8 cellular contexts compared by ENCODE assay signal in the genomic region with DNA sequence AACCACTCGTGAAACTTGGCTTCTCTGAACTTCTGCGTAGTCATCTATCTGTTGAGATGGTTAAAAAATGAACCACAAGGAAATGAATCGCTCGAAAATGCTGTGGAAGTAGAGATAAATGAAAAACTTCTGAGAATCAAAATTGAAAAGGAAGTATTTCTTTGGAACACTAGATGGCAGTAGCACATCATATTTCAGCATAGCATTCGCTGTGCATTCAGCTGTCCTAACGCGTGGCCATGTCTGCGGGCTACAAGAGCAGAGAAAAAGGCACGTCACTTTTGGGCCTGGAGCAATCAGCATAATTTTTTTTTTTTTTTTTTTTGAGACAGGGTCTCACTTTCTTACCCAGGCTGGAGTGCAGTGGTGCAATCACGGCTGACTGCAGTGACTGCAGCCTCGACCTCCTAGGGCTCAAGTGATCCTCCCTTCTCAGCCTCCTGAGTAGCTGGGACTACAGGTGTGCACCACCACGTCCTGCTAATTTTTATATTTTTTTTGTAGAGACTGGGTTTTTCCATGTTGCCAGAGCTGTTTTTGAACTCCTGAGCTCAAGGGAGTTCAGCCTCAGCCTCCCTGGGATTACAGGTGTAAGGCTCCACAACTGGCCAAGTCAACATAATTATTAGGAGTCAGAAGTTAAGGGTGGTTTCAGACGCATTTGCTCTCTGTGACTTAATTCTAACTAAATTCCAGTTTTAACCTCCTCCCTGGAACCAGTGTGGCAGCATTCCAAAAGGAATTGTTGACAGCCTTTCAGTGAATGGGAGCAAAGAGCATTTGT. TPM values are rescaled to one million over a fixed set of nuclear protein-coding genes. Genes with fewer than 3 reads are reported as not detected.
DNase-seq lines count a peak whose midpoint lies in the region; ATAC-seq and TF ChIP-seq lines count a peak whose summit lies in the region.

No MANE protein-coding gene starts in this region.

- peaks cover 47% of the 10 kb centered on the region for H3K27me3 Mint-ChIP-seq in T-helper 17 cell

- H3K27me3 ChIP-seq in kidney epithelial cell (ENCODE audit: control insufficient read depth, insufficient read depth, low read length), result no peaks in the 10 kb centered on the region

- H3K4me3 ChIP-seq in kidney epithelial cell (ENCODE audit: low read depth, low read length), result no peak overlapping the region

- no peak overlapping the region for H3K4me3 Mint-ChIP-seq in T-helper 17 cell

- DNase-seq in NCI-H82 (lab: John Stamatoyannopoulos, UW) (peak; percentile 82), NCI-H82 treated with DMSO at 0.1 percent for 48 hours (lab: John Stamatoyannopoulos, UW; ENCODE audit: unreplicated experiment) (no peak), NCI-H1694 (lab: John Stamatoyannopoulos, UW) (peak; percentile 65), T-helper 17 cell (peak in 1 of 3 donors; percentile 16), kidney epithelial cell (ENCODE audit: low read depth) (peak; percentile 31)
- peak; percentile 53 for DNase-seq in central memory CD4-positive, alpha-beta T cell
- peak; percentile 22 to 30 for DNase-seq in stimulated activated CD4-positive, alpha-beta T cell treated with anti-CD3 and anti-CD28 coated beads, Interleukin-4, amount 100 ng/mL, for 4 hours

- no peak overlapping the region for H3K27ac Mint-ChIP-seq in T-helper 17 cell

- TF ChIP-seq CTCF in kidney epithelial cell (IDR thresholded peaks at IDR 0.05; ENCODE audit: insufficient read depth, low read length, poor library complexity, severe bottlenecking), result peak; percentile 43

- ATAC-seq in HG02798 (IDR thresholded peaks at IDR 0.05; ENCODE audit: poor library complexity, unreplicated experiment) (peak; percentile 76), T-helper 17 cell (peak; percentile 91)

- H3K36me3 ChIP-seq in kidney epithelial cell (ENCODE audit: control insufficient read depth, insufficient read depth, low read length), result no peaks in the 10 kb centered on the region

- H3K9me3 ChIP-seq in T-helper 17 cell (ENCODE audit: control insufficient read depth, low read length, poor library complexity, severe bottlenecking), result no peaks in the 10 kb centered on the region

- peaks cover 6% of the 10 kb centered on the region for H3K4me1 Mint-ChIP-seq in T-helper 17 cell

- no peaks in the 10 kb centered on the region for H3K36me3 Mint-ChIP-seq in T-helper 17 cell (ENCODE audit: low read depth)

RNA-seq across cellular contexts. Expression of gene PERP, which starts 8.8 kb away (rescaled TPM):
- total RNA-seq in T-helper 17 cell (1 to 10 TPM; 4.3 to 5.7 TPM), kidney epithelial cell (77.7 and 80.9 TPM in 2 replicates)

RNA-seq across cellular contexts. Expression of gene ARFGEF3, which starts 45.7 kb away (rescaled TPM):
- total RNA-seq in T-helper 17 cell, result under 1 TPM in 1 of 2 donors, not detected in 1; 0.03 TPM
- total RNA-seq in kidney epithelial cell, result 11.1 and 13.4 TPM in 2 replicates

Comparison
In these comparisons a context has a peak if more than half of its experiments do, and no peak if none do; other contexts are left out.
1. RNA of gene PERP, which starts 8.8 kb away (total RNA-seq): 77.7 to 80.9 TPM in kidney epithelial cell; 4.3 to 5.7 TPM in T-helper 17 cell; every median in the first group is over 10 times any median in the second.
2. RNA of gene ARFGEF3, which starts 45.7 kb away (total RNA-seq): 11.1 to 13.4 TPM in kidney epithelial cell; 0.03 TPM in T-helper 17 cell; every median in the first group is over 10 times any median in the second.